ENCODE assay signal across 20 cellular contexts in the genomic region with DNA sequence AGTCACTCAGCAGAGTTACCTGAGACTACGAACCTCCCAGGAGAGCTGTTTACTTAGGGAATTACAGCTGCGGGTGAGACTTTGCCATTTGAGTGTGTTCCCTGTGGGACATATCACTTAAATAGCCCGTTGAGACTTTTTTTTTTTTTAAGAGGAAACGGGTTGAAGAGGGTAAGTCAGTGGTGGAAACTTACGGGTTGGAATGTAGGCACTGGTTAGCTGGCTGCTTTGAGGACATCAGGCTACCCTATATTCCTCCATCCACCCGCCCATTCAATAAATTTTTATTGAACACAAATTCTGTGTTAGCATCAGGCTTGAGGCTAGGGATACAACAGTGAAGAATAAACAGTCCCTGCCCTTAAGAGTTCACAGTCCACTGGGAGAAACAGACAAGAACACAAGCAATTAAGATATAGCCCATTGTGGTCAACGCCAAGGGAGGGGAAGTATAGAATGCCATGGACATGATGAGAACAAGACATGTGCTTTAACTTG.
A peak's percentile ranks its signal among the peaks of the same experiment; 100 is the strongest.
DNase-seq lines count a peak whose midpoint lies in the region; ATAC-seq, FAIRE-seq and TF ChIP-seq lines count a peak whose summit lies in the region.
"Had no signal": no experiment of that assay in that cellular context is flagged by ENCODE, and none has a peak within 500 bp of the region (broad histone marks: within the 10 kb centered on the region; RNA-seq: fewer than 3 reads in every experiment).

No MANE protein-coding gene starts in this region.

- H3K9me3 Mint-ChIP-seq in endothelial cell (ENCODE audit: unreplicated experiment), result no peaks in the 10 kb centered on the region
- H3K9me3 Mint-ChIP-seq in CD14-positive monocyte, result peaks cover 0 to 9% (median 3%) of the 10 kb centered on the region in 7 donors
- H3K9me3 Mint-ChIP-seq: natural killer cell treated with Interleukin-12 subunit alpha and Interleukin-12 subunit beta and Interleukin-15 and Interleukin-18, amount 100 ng/mL, for 72 hours; T-cell; WTC11 had no signal

- H3K79me2 ChIP-seq in HepG2 (ENCODE audit: insufficient read depth, low read length), result no peaks in the 10 kb centered on the region

- TF ChIP-seq POLR2A in right lobe of liver (IDR thresholded peaks at IDR 0.05), result no peak
- no peak for TF ChIP-seq POLR2A in HepG2 (IDR thresholded peaks at IDR 0.05; ENCODE audit: insufficient read depth in 1 of 2, low read depth in 2 of 2, low read length in 2 of 2)

- POLR2A ChIA-PET in HepG2 (lab: Yijun Ruan, JAX) (no interaction called here), RWPE1 (lab: Yijun Ruan, JAX; ENCODE audit: low non-redundant PET) (no interaction called here)

- H3K4me1 ChIP-seq in right lobe of liver, result peaks cover 0 to 28% (median 0%) of the 10 kb centered on the region in 4 donors
- H3K4me1 ChIP-seq in HepG2 (ENCODE audit: insufficient read depth, low read length), result peaks cover 29% of the 10 kb centered on the region

- H3K27ac ChIP-seq in right lobe of liver (peak overlapping the region in 1 of 3 donors; percentile 56), HepG2 (ENCODE audit: extremely low read length, insufficient read depth, low read length) (no peak overlapping the region), RWPE1 (no peak overlapping the region)
- H3K27ac ChIP-seq: thoracic aorta had no signal

- in situ Hi-C loops in HepG2 (cut with HindIII; ENCODE audit: extremely low pct_ligation_motif_present, low pct_unique_long_range_greater_than_20kb), result loop anchor here (10.0 kb wide), 1 partner anchor 103 kb away; no protein-coding TSS in a partner anchor
- in situ Hi-C loops in KBM-7 (cut with MboI; ENCODE audit: low pct_unique_long_range_greater_than_20kb, low sequenced_read_pairs), result no loop called here

- H3K27me3 ChIP-seq in right lobe of liver (no peaks in the 10 kb centered on the region), HepG2 (ENCODE audit: control insufficient read depth in 1 of 2, insufficient read depth in 2 of 2, low read length in 2 of 2) (no peaks in the 10 kb centered on the region)

- H3K36me3 ChIP-seq in right lobe of liver (no peaks in the 10 kb centered on the region), HepG2 (replicated peaks in 1 of 2; ENCODE audit: control insufficient read depth in 1 of 2, insufficient read depth in 2 of 2, low read length in 2 of 2) (no peaks in the 10 kb centered on the region)
- H3K36me3 ChIP-seq: thoracic aorta had no signal

- FAIRE-seq in HepG2 (lab: Jason Lieb, UNC), result no peak
- FAIRE-seq: RCC 7860 had no signal

- 26% methylated on average over 7 of the region's 7 CpGs for WGBS in right lobe of liver (ENCODE audit: insufficient coverage, low coverage, low lambda C conversion rate, missing lambda C conversion rate)
- WGBS in HepG2 (ENCODE audit: low lambda C conversion rate), result 7% methylated on average over 7 of the region's 7 CpGs

- H3K4me3 ChIP-seq in right lobe of liver (no peak overlapping the region), HepG2 (replicated peaks in 1 of 3; ENCODE audit: insufficient read depth in 1 of 3, low read depth in 2 of 3, low read length in 3 of 3) (no peak overlapping the region)
- H3K4me3 ChIP-seq: thoracic aorta had no signal

- no peak overlapping the region for H2AFZ ChIP-seq in HepG2 (ENCODE audit: low read length)

- H4K20me1 ChIP-seq in HepG2 (ENCODE audit: insufficient read depth, low read length), result no peaks in the 10 kb centered on the region

- H3K4me3 Mint-ChIP-seq in endothelial cell (ENCODE audit: unreplicated experiment) (no peak overlapping the region), CD14-positive monocyte (no peak overlapping the region)
- H3K4me3 Mint-ChIP-seq: natural killer cell treated with Interleukin-12 subunit alpha and Interleukin-12 subunit beta and Interleukin-15 and Interleukin-18, amount 100 ng/mL, for 72 hours; T-cell; WTC11 had no signal

- no TSS peak for BruUV-seq in HepG2 (replicated peaks; lab: Mats Ljungman, UMichigan)

- no peak overlapping the region for H3K4me2 ChIP-seq in HepG2 (ENCODE audit: low read depth, low read length)

- CTCF ChIA-PET in HepG2 (lab: Yijun Ruan, JAX; ENCODE audit: low intra/inter-chr PET ratio, low total read pairs), result no interaction called here
- CTCF ChIA-PET in RWPE1 (lab: Yijun Ruan, JAX), result no interaction called here

- H3K9me3 ChIP-seq in right lobe of liver, result no peaks in the 10 kb centered on the region
- no peaks in the 10 kb centered on the region for H3K9me3 ChIP-seq in HepG2 (ENCODE audit: low read length)
- H3K9me3 ChIP-seq: thoracic aorta had no signal

- TF ChIP-seq RAD21 in HepG2 (CRISPR knock-in tag; IDR thresholded peaks at IDR 0.05), result no peak

- H3K36me3 Mint-ChIP-seq in endothelial cell (ENCODE audit: low read depth, unreplicated experiment) (no peaks in the 10 kb centered on the region), CD14-positive monocyte (no peaks in the 10 kb centered on the region)
- H3K36me3 Mint-ChIP-seq: natural killer cell treated with Interleukin-12 subunit alpha and Interleukin-12 subunit beta and Interleukin-15 and Interleukin-18, amount 100 ng/mL, for 72 hours; WTC11 had no signal

- TF ChIP-seq EP300 in HepG2 (IDR thresholded peaks at IDR 0.05; ENCODE audit: low read depth in 2 of 2, low read length in 2 of 2) (no peak), HepG2 (CRISPR knock-in tag; IDR thresholded peaks at IDR 0.05; ENCODE audit: borderline replicate concordance) (no peak)

- ATAC-seq in right lobe of liver (peak; percentile 8 to 42 (median 38)), HepG2 (no peak; the same call in 1 of the 3 replicates)
- ATAC-seq: esophagus mucosa; natural killer cell treated with Interleukin-12 subunit alpha and Interleukin-12 subunit beta and Interleukin-15 and Interleukin-18, amount 100 ng/mL, for 72 hours; T-cell; WTC11 had no signal

- H3K27me3 Mint-ChIP-seq in endothelial cell (ENCODE audit: unreplicated experiment), result peaks cover 3% of the 10 kb centered on the region
- peaks cover 0 to 4% (median 0%) of the 10 kb centered on the region in 3 donors for H3K27me3 Mint-ChIP-seq in CD14-positive monocyte (ENCODE audit: low read depth in 3 of 3)
- H3K27me3 Mint-ChIP-seq: T-cell had no signal

- intact Hi-C loops in right lobe of liver (cut with DNase I) (no loop called here), HepG2 (cut with micrococcal nuclease; ENCODE audit: unreplicated experiment) (loop anchor here (10.0 kb wide), 1 partner anchor 183 kb away; no protein-coding TSS in a partner anchor), CD14-positive monocyte (cut with micrococcal nuclease) (loop anchor here in 1 of 2 donors (10.0 kb wide), 1 partner anchor 93 kb away; no protein-coding TSS in a partner anchor)

- H3K27ac Mint-ChIP-seq in endothelial cell (ENCODE audit: unreplicated experiment) (no peak overlapping the region), CD14-positive monocyte (no peak overlapping the region)
- H3K27ac Mint-ChIP-seq: natural killer cell treated with Interleukin-12 subunit alpha and Interleukin-12 subunit beta and Interleukin-15 and Interleukin-18, amount 100 ng/mL, for 72 hours; T-cell; WTC11 had no signal

- DNase-seq in right lobe of liver, result no peak
- no peak for DNase-seq in HepG2 (ENCODE audit: low spot score)
- peak; percentile 3 for DNase-seq in NCI-H774 (lab: John Stamatoyannopoulos, UW)
- peak; percentile 10 for DNase-seq in foreskin melanocyte
- no peak for DNase-seq in RWPE1 (ENCODE audit: low spot score)
- no peak for DNase-seq in endothelial cell (ENCODE audit: low spot score)
- no peak for DNase-seq in CD14-positive monocyte (ENCODE audit: low spot score)
- no peak for DNase-seq in KBM-7
- DNase-seq: ACHN; activated effector memory CD4-positive, alpha-beta T cell treated with Interleukin-2 at 50 U/mL for 16 hours; dermis blood vessel endothelial cell; NCI-H446; retina; stimulated activated CD4-positive, alpha-beta T cell treated with anti-CD3 and anti-CD28 coated beads, Interleukin-2, amount 100 ng/mL, for 24 hours; T-cell had no signal

- H3K9ac ChIP-seq in HepG2 (ENCODE audit: insufficient read depth, low read depth, low read length), result no peak overlapping the region

- H3K4me1 Mint-ChIP-seq in endothelial cell (ENCODE audit: unreplicated experiment), result no peaks in the 10 kb centered on the region
- H3K4me1 Mint-ChIP-seq in CD14-positive monocyte, result peaks cover 8% of the 10 kb centered on the region

- TF ChIP-seq CTCF in right lobe of liver (IDR thresholded peaks at IDR 0.05), result no peak
- TF ChIP-seq CTCF in HepG2 (CRISPR knock-in tag; IDR thresholded peaks at IDR 0.05), result no peak
- TF ChIP-seq CTCF in RWPE1 (conservative IDR thresholded peaks at IDR 0.05; ENCODE audit: low read depth), result no peak
- TF ChIP-seq CTCF in endothelial cell (IDR thresholded peaks at IDR 0.05; ENCODE audit: unreplicated experiment), result no peak
- no peak for TF ChIP-seq CTCF in CD14-positive monocyte (IDR thresholded peaks at IDR 0.05)

TF ChIP-seq in HepG2, 621 proteins besides CTCF, POLR2A, EP300 and RAD21 (continues in another document):
- TF ChIP-seq ZNF230 (CRISPR knock-in tag; IDR thresholded peaks at IDR 0.05), result no peak
- TF ChIP-seq TGIF2 (CRISPR knock-in tag; IDR thresholded peaks at IDR 0.05), result no peak
- TF ChIP-seq, protein P1, sequence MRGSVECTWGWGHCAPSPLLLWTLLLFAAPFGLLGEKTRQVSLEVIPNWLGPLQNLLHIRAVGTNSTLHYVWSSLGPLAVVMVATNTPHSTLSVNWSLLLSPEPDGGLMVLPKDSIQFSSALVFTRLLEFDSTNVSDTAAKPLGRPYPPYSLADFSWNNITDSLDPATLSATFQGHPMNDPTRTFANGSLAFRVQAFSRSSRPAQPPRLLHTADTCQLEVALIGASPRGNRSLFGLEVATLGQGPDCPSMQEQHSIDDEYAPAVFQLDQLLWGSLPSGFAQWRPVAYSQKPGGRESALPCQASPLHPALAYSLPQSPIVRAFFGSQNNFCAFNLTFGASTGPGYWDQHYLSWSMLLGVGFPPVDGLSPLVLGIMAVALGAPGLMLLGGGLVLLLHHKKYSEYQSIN (CRISPR knock-in tag; IDR thresholded peaks at IDR 0.05; ENCODE audit: borderline replicate concordance), result no peak
- no peak for TF ChIP-seq NR2F6 (IDR thresholded peaks at IDR 0.05)
- TF ChIP-seq NR2F6 (CRISPR knock-in tag; IDR thresholded peaks at IDR 0.05), result no peak
- TF ChIP-seq, protein P2, sequence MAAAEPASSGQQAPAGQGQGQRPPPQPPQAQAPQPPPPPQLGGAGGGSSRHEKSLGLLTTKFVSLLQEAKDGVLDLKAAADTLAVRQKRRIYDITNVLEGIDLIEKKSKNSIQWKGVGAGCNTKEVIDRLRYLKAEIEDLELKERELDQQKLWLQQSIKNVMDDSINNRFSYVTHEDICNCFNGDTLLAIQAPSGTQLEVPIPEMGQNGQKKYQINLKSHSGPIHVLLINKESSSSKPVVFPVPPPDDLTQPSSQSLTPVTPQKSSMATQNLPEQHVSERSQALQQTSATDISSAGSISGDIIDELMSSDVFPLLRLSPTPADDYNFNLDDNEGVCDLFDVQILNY (CRISPR knock-in tag; conservative IDR thresholded peaks at IDR 0.05), result no peak

Comparison
In these comparisons a context has a peak if more than half of its experiments do, and no peak if none do; other contexts are left out.
1. DNase-seq: peak in NCI-H774 (single experiment) and foreskin melanocyte (single experiment); none in right lobe of liver (0 of 3), HepG2 (single experiment), RWPE1 (single experiment), endothelial cell (single experiment), CD14-positive monocyte (single experiment) and KBM-7 (single experiment).